Comparison of ENCODE assay signal across 19 cellular contexts in genomic region chr7:116436305-116436826, GRCh38.
"Had no signal": no experiment of that assay in that cellular context is flagged by ENCODE, and none has a peak within 500 bp of the region (broad histone marks: within the 10 kb centered on the region; RNA-seq: fewer than 3 reads in every experiment).

No MANE protein-coding gene starts in this region.

- DNase-seq: colonic mucosa; effector CD4-positive, alpha-beta T cell; endodermal cell; erythroblast; heart left ventricle; hippocampal formation; left colon; left ventricle myocardium superior; mesendoderm; naive thymus-derived CD4-positive, alpha-beta T cell; nephron progenitor cell; small intestine; stimulated activated CD4-positive, alpha-beta T cell treated with anti-CD3 and anti-CD28 coated beads, Interleukin-12 subunit alpha, Interleukin-12 subunit beta, amount 100 ng/mL, for 4 hours; stimulated activated naive CD4-positive, alpha-beta T cell; stomach; substantia nigra; trophoblast cell had no signal

- H3K9me3 ChIP-seq: colonic mucosa, stomach had no signal

- H3K27me3 ChIP-seq: colonic mucosa, heart left ventricle, stomach had no signal

- ATAC-seq: heart left ventricle; left colon; left ventricle myocardium superior; naive thymus-derived CD4-positive, alpha-beta T cell; sciatic nerve had no signal

- H3K4me3 ChIP-seq: colonic mucosa, heart left ventricle, lung, stomach had no signal

- H3K36me3 ChIP-seq: colonic mucosa, heart left ventricle, stomach had no signal

- H3K27ac ChIP-seq: colonic mucosa, heart left ventricle, stomach had no signal
